25 cellular contexts compared by ENCODE assay signal in genomic region chr5:178347956-178348355, GRCh38.
A peak's percentile ranks its signal among the peaks of the same experiment; 100 is the strongest.
DNase-seq lines count a peak whose midpoint lies in the region; ATAC-seq, FAIRE-seq and TF ChIP-seq lines count a peak whose summit lies in the region.
"Had no signal": no experiment of that assay in that cellular context is flagged by ENCODE, and none has a peak within 500 bp of the region (broad histone marks: within the 10 kb centered on the region; RNA-seq: fewer than 3 reads in every experiment).

No MANE protein-coding gene starts in this region.

- H3K4me1 ChIP-seq in RWPE2 (ENCODE audit: insufficient read depth, poor library complexity, severe bottlenecking) (no peaks in the 10 kb centered on the region), endodermal cell (ENCODE audit: control insufficient read depth, insufficient read depth, low read length) (no peaks in the 10 kb centered on the region)
- H3K4me1 ChIP-seq: Caco-2 had no signal

- H3K27ac ChIP-seq in RWPE2 (ENCODE audit: poor library complexity, severe bottlenecking) (no peak overlapping the region), endodermal cell (ENCODE audit: low read depth, low read length) (no peak overlapping the region), substantia nigra (ENCODE audit: low read depth, low read length, poor library complexity, severe bottlenecking) (peak overlapping the region; percentile 64)
- H3K27ac ChIP-seq: C4-2B, KMS-11, RWPE1 had no signal

- H3K9me3 Mint-ChIP-seq in endodermal cell (no peaks in the 10 kb centered on the region), nephron progenitor cell (peaks cover 11% of the 10 kb centered on the region), T-cell (no peaks in the 10 kb centered on the region)
- H3K9me3 Mint-ChIP-seq: CD8-positive, alpha-beta T cell; IgD-negative memory B cell had no signal

- peak; percentile 69 for DNase-seq in RWPE2 (ENCODE audit: low spot score)
- DNase-seq in endodermal cell, result no peak
- no peak for DNase-seq in nephron progenitor cell
- no peak for DNase-seq in substantia nigra (lab: John Stamatoyannopoulos, UW)
- no peak for DNase-seq in islet precursor cell
- no peak for DNase-seq in T-cell
- no peak for DNase-seq in urothelium cell line (ENCODE audit: low spot score)
- DNase-seq: Caco-2; CD8-positive, alpha-beta T cell; NCI-H1092; NCI-H1417 treated with DMSO at 0.1 percent for 48 hours; NCI-H1694 treated with DMSO at 0.1 percent for 48 hours; NCI-H2081; NCI-H2227 treated with DMSO at 0.1 percent for 48 hours; NCI-H526 treated with DMSO at 0.1 percent for 48 hours; SIG-M5 had no signal

- no peaks in the 10 kb centered on the region for H3K9me3 ChIP-seq in RWPE2 (ENCODE audit: severe bottlenecking)
- no peaks in the 10 kb centered on the region for H3K9me3 ChIP-seq in endodermal cell (ENCODE audit: control insufficient read depth, low read length)
- H3K9me3 ChIP-seq: Caco-2 had no signal

- H3K4me3 Mint-ChIP-seq in endodermal cell (no peak overlapping the region), nephron progenitor cell (no peak overlapping the region), T-cell (no peak overlapping the region)
- H3K4me3 Mint-ChIP-seq: CD8-positive, alpha-beta T cell; IgD-negative memory B cell had no signal

- H3K4me1 Mint-ChIP-seq in endodermal cell (peaks cover 13% of the 10 kb centered on the region), nephron progenitor cell (peaks cover 64% of the 10 kb centered on the region), T-cell (no peaks in the 10 kb centered on the region)
- H3K4me1 Mint-ChIP-seq: IgD-negative memory B cell had no signal

- POLR2A ChIA-PET in T-cell (lab: Charles Lee), result no interaction called here

- TF ChIP-seq CTCF in RWPE2 (IDR thresholded peaks at IDR 0.05; ENCODE audit: poor library complexity, severe bottlenecking) (no peak), endodermal cell (conservative IDR thresholded peaks at IDR 0.05) (no peak), nephron progenitor cell (IDR thresholded peaks at IDR 0.05) (no peak)

- H3K27me3 Mint-ChIP-seq in endodermal cell (ENCODE audit: insufficient read depth), result no peaks in the 10 kb centered on the region
- H3K27me3 Mint-ChIP-seq in nephron progenitor cell (ENCODE audit: low read depth, poor library complexity), result peaks cover 4% of the 10 kb centered on the region
- peaks cover 3 to 19% of the 10 kb centered on the region in 2 donors for H3K27me3 Mint-ChIP-seq in T-cell

- peak overlapping the region; percentile 55 for H3K27ac Mint-ChIP-seq in endodermal cell
- H3K27ac Mint-ChIP-seq in nephron progenitor cell, result peak overlapping the region; percentile 66
- no peak overlapping the region for H3K27ac Mint-ChIP-seq in T-cell
- H3K27ac Mint-ChIP-seq: CD8-positive, alpha-beta T cell; IgD-negative memory B cell had no signal

- ATAC-seq in RWPE2 (ENCODE audit: low read depth) (no peak), GM21381 (IDR thresholded peaks at IDR 0.05; ENCODE audit: unreplicated experiment) (no peak), T-cell (replicated peaks in 1 of 4) (no peak)
- ATAC-seq: CD8-positive, alpha-beta T cell; HCT116; Panc1 had no signal

- H3K36me3 Mint-ChIP-seq in endodermal cell (ENCODE audit: low read depth), result peaks cover 8% of the 10 kb centered on the region
- H3K36me3 Mint-ChIP-seq in nephron progenitor cell (ENCODE audit: low read depth), result peaks cover 5% of the 10 kb centered on the region
- H3K36me3 Mint-ChIP-seq in T-cell, result no peaks in the 10 kb centered on the region
- H3K36me3 Mint-ChIP-seq: CD8-positive, alpha-beta T cell; IgD-negative memory B cell had no signal

- FAIRE-seq in urothelium cell line (lab: Jason Lieb, UNC), result no peak
- FAIRE-seq: G401.6, H1 had no signal

- H3K27me3 ChIP-seq in RWPE2 (ENCODE audit: insufficient read depth, poor library complexity, severe bottlenecking) (no peaks in the 10 kb centered on the region), endodermal cell (ENCODE audit: control insufficient read depth, insufficient read depth, low read length, poor library complexity, severe bottlenecking) (no peaks in the 10 kb centered on the region)

- H3K4me3 ChIP-seq in RWPE2 (ENCODE audit: severe bottlenecking) (no peak overlapping the region), endodermal cell (ENCODE audit: low read length) (no peak overlapping the region)

- CTCF ChIA-PET in T-cell (lab: Charles Lee), result no interaction called here

- 94% methylated on average over 5 to 11 of the region's 11 CpGs for WGBS in endodermal cell (ENCODE audit: insufficient coverage in 1 of 2, insufficient read length in 1 of 2), 2 experiments

- H3K36me3 ChIP-seq in RWPE2 (ENCODE audit: low read depth), result no peaks in the 10 kb centered on the region
- no peaks in the 10 kb centered on the region for H3K36me3 ChIP-seq in endodermal cell (ENCODE audit: control insufficient read depth, insufficient read depth, low read length)

- no peak overlapping the region for H3K9ac ChIP-seq in endodermal cell (ENCODE audit: extremely low read depth, low read length, poor library complexity, severe bottlenecking)
- H3K9ac ChIP-seq: KMS-11 had no signal

Comparison
In these comparisons a context has a peak if more than half of its experiments do, and no peak if none do; other contexts are left out.
1. H3K27ac Mint-ChIP-seq: peak in endodermal cell (single experiment) and nephron progenitor cell (single experiment); none in T-cell (0 of 2).